In genomic region chr2:240997141-240997855, GRCh38 we compare ENCODE assay signal across 1 cellular context.
TF ChIP-seq lines count a peak whose summit lies in the region.

No MANE protein-coding gene starts in this region.

TF ChIP-seq in GM23338, 12 proteins besides CTCF, POLR2A, EP300 and RAD21 (continued from another document):
- no peak for TF ChIP-seq ZNF462 (CRISPR knock-in tag; IDR thresholded peaks at IDR 0.05)
